Comparison of ENCODE assay signal across 8 cellular contexts in the genomic region with DNA sequence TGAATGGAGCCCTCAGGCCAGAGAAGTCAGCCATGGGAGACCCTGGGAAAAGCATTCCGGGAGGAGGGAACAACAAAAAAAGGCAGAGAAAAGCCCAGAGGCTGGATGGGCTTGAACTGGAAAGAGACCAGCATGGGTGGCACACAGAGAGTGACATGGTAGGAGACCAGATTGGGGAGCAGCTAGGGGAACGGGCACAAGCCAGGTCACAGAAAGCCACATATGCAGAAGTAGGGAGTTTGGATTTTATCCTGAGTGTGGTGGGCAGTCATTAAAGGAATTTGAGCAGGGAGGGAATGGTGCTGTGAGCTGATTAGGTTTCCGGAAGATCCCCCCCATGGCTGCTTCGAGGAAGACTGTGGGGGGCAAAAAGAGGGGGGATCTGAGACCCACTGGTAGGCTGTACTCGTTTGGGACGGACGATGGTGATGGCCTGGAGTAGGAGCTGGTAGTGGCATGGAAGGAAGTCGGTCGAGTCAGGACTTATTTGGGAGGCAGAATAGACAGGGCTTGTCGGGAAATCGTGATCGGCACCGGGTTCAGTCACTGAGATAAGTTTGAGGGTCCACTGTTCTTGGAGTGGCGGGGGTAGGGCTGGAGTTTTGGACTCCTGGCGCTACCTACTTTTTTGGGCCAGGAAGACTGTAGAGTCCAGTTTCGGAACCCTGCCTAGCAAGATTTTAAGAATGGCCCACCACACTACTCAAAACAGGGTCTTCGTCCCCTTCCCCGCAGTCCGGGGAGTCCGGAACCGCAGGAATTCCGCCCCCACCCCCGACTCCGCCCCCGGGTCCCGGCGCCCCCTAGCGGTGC. TPM values are rescaled to one million over a fixed set of nuclear protein-coding genes. Genes with fewer than 3 reads are reported as not detected.
DNase-seq lines count a peak whose midpoint lies in the region; ATAC-seq, FAIRE-seq and TF ChIP-seq lines count a peak whose summit lies in the region.

No MANE protein-coding gene starts in this region.

- H3K36me3 ChIP-seq in KMS-11 (ENCODE audit: insufficient read depth), result no peaks in the 10 kb centered on the region
- peaks cover 13% of the 10 kb centered on the region; the same call in 2 of the 3 replicates for H3K36me3 ChIP-seq in K562 (ENCODE audit: control insufficient read depth, insufficient read depth, low read length)
- H3K36me3 ChIP-seq in subcutaneous abdominal adipose tissue (ENCODE audit: control insufficient read depth in 5 of 5, insufficient read depth in 5 of 5, low read length in 5 of 5), result peaks cover 0 to 14% (median 12%) of the 10 kb centered on the region in 5 donors

- H3K27me3 ChIP-seq in KMS-11 (ENCODE audit: insufficient read depth, low read depth) (no peaks in the 10 kb centered on the region), K562 (ENCODE audit: control insufficient read depth in 2 of 2, insufficient read depth in 2 of 2, low read length in 2 of 2) (no peaks in the 10 kb centered on the region), layer of hippocampus (ENCODE audit: control insufficient read depth, insufficient read depth, low read length) (no peaks in the 10 kb centered on the region), subcutaneous abdominal adipose tissue (ENCODE audit: control insufficient read depth in 5 of 5, insufficient read depth in 4 of 5, low read length in 5 of 5) (no peaks in the 10 kb centered on the region)

- no peak for TF ChIP-seq EP300 in K562 (IDR thresholded peaks at IDR 0.05; ENCODE audit: low read length)

- CTCF ChIA-PET in K562 (lab: Yijun Ruan, JAX; ENCODE audit: low intra/inter-chr PET ratio), result interaction anchor here (0.6 kb wide), 1 partner anchor 138 kb away, joined by 6 read pairs; no protein-coding TSS in a partner anchor

- in situ Hi-C loops in K562 (cut with MboI), result no loop called here

- TF ChIP-seq CTCF in KMS-11 (conservative IDR thresholded peaks at IDR 0.05; ENCODE audit: low read depth, low read length) (no peak), K562 (IDR thresholded peaks at IDR 0.05 in 2 of 3, conservative IDR thresholded peaks at IDR 0.05 in 1 of 3; ENCODE audit: insufficient read depth in 2 of 3, low read depth in 1 of 3, low read length in 3 of 3) (no peak)

- no peak for TF ChIP-seq RAD21 in K562 (CRISPR knock-in tag; conservative IDR thresholded peaks at IDR 0.05 in 1 of 2, IDR thresholded peaks at IDR 0.05 in 1 of 2)

- H3K9ac ChIP-seq in KMS-11 (peak overlapping the region; percentile 86), K562 (ENCODE audit: insufficient read depth in 1 of 2, low read depth in 2 of 2, low read length in 2 of 2) (peak overlapping the region; percentile 79 to 91), subcutaneous abdominal adipose tissue (ENCODE audit: low read length in 5 of 5) (peak overlapping the region; percentile 83 to 99 (median 97))

- H4K20me1 ChIP-seq in KMS-11 (ENCODE audit: insufficient read depth) (no peaks in the 10 kb centered on the region), K562 (replicated peaks; ENCODE audit: control insufficient read depth, insufficient read depth, low read length) (no peaks in the 10 kb centered on the region)

- H2AFZ ChIP-seq in KMS-11 (ENCODE audit: low read depth) (peak overlapping the region; percentile 68), K562 (ENCODE audit: low read depth, low read length) (peak overlapping the region; percentile 83)

- H3K4me1 ChIP-seq in KMS-11 (ENCODE audit: low read depth, poor library complexity, severe bottlenecking) (peaks cover 24% of the 10 kb centered on the region), K562 (replicated peaks in 1 of 2; ENCODE audit: control insufficient read depth in 2 of 2, insufficient read depth in 2 of 2, low read length in 2 of 2) (peaks cover 9 to 37% of the 10 kb centered on the region in 2 experiments; a peak in 4 of 5 replicates), subcutaneous abdominal adipose tissue (ENCODE audit: control insufficient read depth in 5 of 5, insufficient read depth in 5 of 5, low read length in 5 of 5) (peaks cover 3 to 44% (median 30%) of the 10 kb centered on the region in 5 donors)

- no peak for TF ChIP-seq POLR2A in K562 (conservative IDR thresholded peaks at IDR 0.05)

- H3K9me3 ChIP-seq in K562 (replicated peaks; ENCODE audit: control insufficient read depth, insufficient read depth, low read depth, low read length), result no peaks in the 10 kb centered on the region
- no peaks in the 10 kb centered on the region for H3K9me3 ChIP-seq in subcutaneous abdominal adipose tissue (ENCODE audit: control insufficient read depth in 5 of 5, low read length in 5 of 5)

- H3K27ac ChIP-seq in KMS-11 (peak overlapping the region; percentile 85), K562 (ENCODE audit: extremely low read depth, low read depth, low read length) (peak overlapping the region; percentile 90), layer of hippocampus (ENCODE audit: low read depth, low read length) (peak overlapping the region; percentile 94), subcutaneous abdominal adipose tissue (ENCODE audit: low read depth, low read length) (peak overlapping the region; percentile 98)

- intact Hi-C loops in K562 (cut with micrococcal nuclease), result no loop called here

- POLR2A ChIA-PET in K562 (lab: Yijun Ruan, JAX), result interaction anchor here (0.8 to 5.7 kb wide), 8 partner anchors 9 to 99 kb away, joined by 3 to 34 read pairs (median 3); no protein-coding TSS in a partner anchor

- peak; percentile 53 for DNase-seq in DMS114 treated with DMSO at 0.1 percent for 48 hours (lab: John Stamatoyannopoulos, UW; ENCODE audit: unreplicated experiment)
- peak; percentile 19 to 56 (median 22) for DNase-seq in K562 (ENCODE audit: extremely low read depth in 1 of 4, low spot score in 3 of 4)
- DNase-seq in NCI-H510A treated with DMSO at 0.1 percent for 48 hours (lab: John Stamatoyannopoulos, UW), result no peak
- DNase-seq in NCI-H2107 treated with DMSO at 0.1 percent for 48 hours (lab: John Stamatoyannopoulos, UW; ENCODE audit: unreplicated experiment), result no peak

- H3K9me1 ChIP-seq in K562 (ENCODE audit: control insufficient read depth, insufficient read depth, low read length), result no peaks in the 10 kb centered on the region

- H3K4me3 ChIP-seq in KMS-11 (IDR thresholded peaks at IDR 0.05; ENCODE audit: insufficient read depth, low read depth, low read length) (no peak overlapping the region), K562 (peak overlapping the region; percentile 80), subcutaneous abdominal adipose tissue (ENCODE audit: low read depth in 1 of 5, low read length in 5 of 5) (peak overlapping the region; percentile 84 to 99 (median 98))

- FAIRE-seq in K562 (lab: Jason Lieb, UNC), result no peak

- no TSS peak for BruUV-seq in K562 (replicated peaks; lab: Mats Ljungman, UMichigan)

- ATAC-seq in K562 (no peak), GM18520 (IDR thresholded peaks at IDR 0.05; ENCODE audit: unreplicated experiment) (no peak)

- H3K79me2 ChIP-seq in KMS-11 (ENCODE audit: insufficient read depth, low read depth) (0 out of 2 replicates have a peak, but pooled peaks cover 5% of the 10 kb centered on the region), K562 (ENCODE audit: control insufficient read depth, insufficient read depth, low read length) (peaks cover 41% of the 10 kb centered on the region)

- 2% methylated on average over 19 of the region's 28 CpGs for WGBS in K562 (ENCODE audit: insufficient coverage, low coverage, missing lambda C conversion rate)

- H3K4me2 ChIP-seq in KMS-11 (peak overlapping the region; percentile 96), K562 (ENCODE audit: insufficient read depth, low read length) (peak overlapping the region; percentile 99)

RNA-seq across cellular contexts. Expression of a gene that starts 0.9 kb away (rescaled TPM):
- total RNA-seq in K562 (2011; cell fraction: chromatin; rRNA removed; ENCODE audit: low replicate concordance), result 3.1 and 8.3 TPM in 2 replicates
- 10.3 and 11.0 TPM in 2 replicates for total RNA-seq in K562 (2011; cell fraction: nucleolus; rRNA removed)
- 7.5 and 8.9 TPM in 2 replicates for total RNA-seq in K562 (2011; cell fraction: nucleoplasm; rRNA removed)
- total RNA-seq in K562 (2014; rRNA removed), result 8.1 and 10.9 TPM in 2 replicates
- 2.1 and 2.8 TPM in 2 replicates for total RNA-seq in K562 (2014; rRNA removed; fragmentation: Illumina TruSeq; extraction: Trizol)
- 4.9 and 5.5 TPM in 2 replicates for total RNA-seq in K562 (2015; rRNA removed; fragmentation: Illumina TruSeq; extraction: Trizol)
- total RNA-seq in K562 (2021), result 8.7 and 8.9 TPM in 2 replicates
- 6.1 and 6.8 TPM in 2 replicates for polyA plus RNA-seq in K562 (2011; rRNA removed)
- polyA plus RNA-seq in K562 (2011; cell fraction: cytosol; rRNA removed), result 7.4 and 18.7 TPM in 2 replicates
- 5.6 and 9.1 TPM in 2 replicates for polyA plus RNA-seq in K562 (2011; cell fraction: nucleus; rRNA removed)
- polyA plus RNA-seq in K562 (2012), result 6.7 and 8.9 TPM in 2 replicates
- 2.3 and 5.0 TPM in 2 replicates for polyA plus RNA-seq in K562 (2014; fragmentation: Illumina TruSeq; extraction: Trizol)
- under 1 TPM; 0.15 to 0.85 TPM for polyA plus RNA-seq in K562 (2014; fragmentation: Nextera tagmentation; extraction: Ambion mirVana)
- 6.7 TPM in 2 replicates for polyA plus RNA-seq in K562 (2014; rRNA removed)
- 1.9 and 2.1 TPM in 2 replicates for polyA minus RNA-seq in K562 (2011; rRNA and poly(A)+ RNA removed)
- 3.5 and 4.5 TPM in 2 replicates for polyA minus RNA-seq in K562 (2011; cell fraction: cytosol; rRNA and poly(A)+ RNA removed)
- 1.8 and 3.6 TPM in 2 replicates for polyA minus RNA-seq in K562 (2011; cell fraction: nucleus; rRNA and poly(A)+ RNA removed)

RNA-seq across cellular contexts. Expression of a gene that starts 11.7 kb away (rescaled TPM):
- total RNA-seq in K562 (2011; cell fraction: chromatin; rRNA removed; ENCODE audit: low replicate concordance), result 1.8 and 4.5 TPM in 2 replicates
- 2.7 and 2.8 TPM in 2 replicates for total RNA-seq in K562 (2011; cell fraction: nucleolus; rRNA removed)
- total RNA-seq in K562 (2011; cell fraction: nucleoplasm; rRNA removed), result 2.1 and 2.2 TPM in 2 replicates
- total RNA-seq in K562 (2014; rRNA removed), result 2.8 and 3.8 TPM in 2 replicates
- 0.61 and 0.65 TPM in 2 replicates for total RNA-seq in K562 (2014; rRNA removed; fragmentation: Illumina TruSeq; extraction: Trizol)
- 1.8 and 2.0 TPM in 2 replicates for total RNA-seq in K562 (2015; rRNA removed; fragmentation: Illumina TruSeq; extraction: Trizol)
- 2.9 and 3.5 TPM in 2 replicates for total RNA-seq in K562 (2021)
- polyA plus RNA-seq in K562 (2011; rRNA removed), result 1.5 and 1.7 TPM in 2 replicates
- polyA plus RNA-seq in K562 (2011; cell fraction: cytosol; rRNA removed), result 1.4 and 1.7 TPM in 2 replicates
- polyA plus RNA-seq in K562 (2011; cell fraction: nucleus; rRNA removed), result 1.0 and 1.8 TPM in 2 replicates
- 2.5 and 4.5 TPM in 2 replicates for polyA plus RNA-seq in K562 (2012)
- 1.3 and 2.1 TPM in 2 replicates for polyA plus RNA-seq in K562 (2014; fragmentation: Illumina TruSeq; extraction: Trizol)
- polyA plus RNA-seq in K562 (2014; fragmentation: Nextera tagmentation; extraction: Ambion mirVana), result not detected
- 1.4 and 1.7 TPM in 2 replicates for polyA plus RNA-seq in K562 (2014; rRNA removed)
- 1.4 and 1.5 TPM in 2 replicates for polyA minus RNA-seq in K562 (2011; rRNA and poly(A)+ RNA removed)
- 2.1 and 2.8 TPM in 2 replicates for polyA minus RNA-seq in K562 (2011; cell fraction: cytosol; rRNA and poly(A)+ RNA removed)
- 0.54 and 1.00 TPM in 2 replicates for polyA minus RNA-seq in K562 (2011; cell fraction: nucleus; rRNA and poly(A)+ RNA removed)

RNA-seq across cellular contexts. Expression of a gene that starts 19.3 kb away (rescaled TPM):
- total RNA-seq in K562 (2011; cell fraction: chromatin; rRNA removed; ENCODE audit: low replicate concordance), result 16.7 and 27.2 TPM in 2 replicates
- 20.4 and 20.7 TPM in 2 replicates for total RNA-seq in K562 (2011; cell fraction: nucleolus; rRNA removed)
- 24.9 and 26.9 TPM in 2 replicates for total RNA-seq in K562 (2011; cell fraction: nucleoplasm; rRNA removed)
- 17.5 and 19.3 TPM in 2 replicates for total RNA-seq in K562 (2014; rRNA removed)
- 16.1 and 17.2 TPM in 2 replicates for total RNA-seq in K562 (2014; rRNA removed; fragmentation: Illumina TruSeq; extraction: Trizol)
- total RNA-seq in K562 (2015; rRNA removed; fragmentation: Illumina TruSeq; extraction: Trizol), result 21.6 and 27.7 TPM in 2 replicates
- total RNA-seq in K562 (2021), result 28.9 and 31.4 TPM in 2 replicates
- 17.6 and 18.9 TPM in 2 replicates for polyA plus RNA-seq in K562 (2011; rRNA removed)
- polyA plus RNA-seq in K562 (2011; cell fraction: cytosol; rRNA removed), result 19.3 and 35.5 TPM in 2 replicates
- 17.8 and 23.4 TPM in 2 replicates for polyA plus RNA-seq in K562 (2011; cell fraction: nucleus; rRNA removed)
- 20.7 and 22.0 TPM in 2 replicates for polyA plus RNA-seq in K562 (2012)
- polyA plus RNA-seq in K562 (2014; fragmentation: Illumina TruSeq; extraction: Trizol), result 15.1 and 18.6 TPM in 2 replicates
- polyA plus RNA-seq in K562 (2014; fragmentation: Nextera tagmentation; extraction: Ambion mirVana), result 1 to 10 TPM; 5.4 to 5.9 TPM
- polyA plus RNA-seq in K562 (2014; rRNA removed), result 18.1 and 18.5 TPM in 2 replicates
- 18.4 and 23.4 TPM in 2 replicates for polyA minus RNA-seq in K562 (2011; rRNA and poly(A)+ RNA removed)
- 24.3 and 28.9 TPM in 2 replicates for polyA minus RNA-seq in K562 (2011; cell fraction: cytosol; rRNA and poly(A)+ RNA removed)
- polyA minus RNA-seq in K562 (2011; cell fraction: nucleus; rRNA and poly(A)+ RNA removed), result 8.1 and 13.9 TPM in 2 replicates

RNA-seq across cellular contexts. Expression of a gene that starts 34.9 kb away (rescaled TPM):
- total RNA-seq in K562 (2011; cell fraction: chromatin; rRNA removed; ENCODE audit: low replicate concordance), result not detected in 2 replicates
- total RNA-seq in K562 (2011; cell fraction: nucleolus; rRNA removed), result 0.13 TPM in 1 of 2 replicates, not detected in the other
- total RNA-seq in K562 (2011; cell fraction: nucleoplasm; rRNA removed), result 0.31 TPM in 1 of 2 replicates, not detected in the other
- total RNA-seq in K562 (2014; rRNA removed), result 0.08 TPM in 1 of 2 replicates, not detected in the other
- not detected in 2 replicates for total RNA-seq in K562 (2014; rRNA removed; fragmentation: Illumina TruSeq; extraction: Trizol)
- not detected in 2 replicates for total RNA-seq in K562 (2015; rRNA removed; fragmentation: Illumina TruSeq; extraction: Trizol)
- total RNA-seq in K562 (2021), result 0.07 and 0.09 TPM in 2 replicates
- polyA plus RNA-seq in K562 (2011; rRNA removed), result 0.06 TPM in 1 of 2 replicates, not detected in the other
- 0.06 TPM in 2 replicates for polyA plus RNA-seq in K562 (2011; cell fraction: cytosol; rRNA removed)
- polyA plus RNA-seq in K562 (2011; cell fraction: nucleus; rRNA removed), result 0.10 TPM in 1 of 2 replicates, not detected in the other
- 0.08 and 0.10 TPM in 2 replicates for polyA plus RNA-seq in K562 (2012)
- polyA plus RNA-seq in K562 (2014; fragmentation: Illumina TruSeq; extraction: Trizol), result not detected in 2 replicates
- polyA plus RNA-seq in K562 (2014; fragmentation: Nextera tagmentation; extraction: Ambion mirVana), result not detected
- polyA plus RNA-seq in K562 (2014; rRNA removed), result 0.05 TPM in 1 of 2 replicates, not detected in the other
- polyA minus RNA-seq in K562 (2011; rRNA and poly(A)+ RNA removed), result not detected in 2 replicates
- not detected in 2 replicates for polyA minus RNA-seq in K562 (2011; cell fraction: cytosol; rRNA and poly(A)+ RNA removed)
- not detected in 2 replicates for polyA minus RNA-seq in K562 (2011; cell fraction: nucleus; rRNA and poly(A)+ RNA removed)

RNA-seq across cellular contexts. Expression of a gene that starts 40.7 kb away (rescaled TPM):
- total RNA-seq in K562 (2011; cell fraction: chromatin; rRNA removed; ENCODE audit: low replicate concordance), result 26.9 and 65.0 TPM in 2 replicates
- total RNA-seq in K562 (2011; cell fraction: nucleolus; rRNA removed), result 107 and 125 TPM in 2 replicates
- 74.7 and 75.7 TPM in 2 replicates for total RNA-seq in K562 (2011; cell fraction: nucleoplasm; rRNA removed)
- total RNA-seq in K562 (2014; rRNA removed) (749 and 813 TPM in 2 replicates), K562 (2014; rRNA removed; fragmentation: Illumina TruSeq; extraction: Trizol) (110 and 229 TPM in 2 replicates), K562 (2015; rRNA removed; fragmentation: Illumina TruSeq; extraction: Trizol) (331 and 332 TPM in 2 replicates), K562 (2021) (457 and 476 TPM in 2 replicates)
- polyA plus RNA-seq in K562 (2011; rRNA removed) (368 and 461 TPM in 2 replicates), K562 (2014; fragmentation: Illumina TruSeq; extraction: Trizol) (260 and 428 TPM in 2 replicates), K562 (2014; fragmentation: Nextera tagmentation; extraction: Ambion mirVana) (100 to 1,000 TPM in 1 of 2 experiments, 10 to 100 TPM in 1; 81.1 to 184 TPM), K562 (2014; rRNA removed) (634 and 677 TPM in 2 replicates)
- polyA plus RNA-seq in K562 (2011; cell fraction: cytosol; rRNA removed), result 836 and 2,229 TPM in 2 replicates
- polyA plus RNA-seq in K562 (2011; cell fraction: nucleus; rRNA removed), result 252 and 288 TPM in 2 replicates
- polyA plus RNA-seq in K562 (2012), result 416 and 585 TPM in 2 replicates
- 85.4 and 138 TPM in 2 replicates for polyA minus RNA-seq in K562 (2011; rRNA and poly(A)+ RNA removed)
- polyA minus RNA-seq in K562 (2011; cell fraction: cytosol; rRNA and poly(A)+ RNA removed), result 198 and 225 TPM in 2 replicates
- 34.6 and 38.7 TPM in 2 replicates for polyA minus RNA-seq in K562 (2011; cell fraction: nucleus; rRNA and poly(A)+ RNA removed)

Comparison
In these comparisons a context has a peak if more than half of its experiments do, and no peak if none do; other contexts are left out.
1. DNase-seq: peak in DMS114 treated with DMSO at 0.1 percent for 48 hours (single experiment) and K562 (4 of 4); none in NCI-H510A treated with DMSO at 0.1 percent for 48 hours (single experiment) and NCI-H2107 treated with DMSO at 0.1 percent for 48 hours (single experiment).
2. Peak in every context shown above with its lines, with median percentiles within 50 percentile points of each other: H3K27ac ChIP-seq and H3K9ac ChIP-seq.